23 cellular contexts compared by ENCODE assay signal in the genomic region with DNA sequence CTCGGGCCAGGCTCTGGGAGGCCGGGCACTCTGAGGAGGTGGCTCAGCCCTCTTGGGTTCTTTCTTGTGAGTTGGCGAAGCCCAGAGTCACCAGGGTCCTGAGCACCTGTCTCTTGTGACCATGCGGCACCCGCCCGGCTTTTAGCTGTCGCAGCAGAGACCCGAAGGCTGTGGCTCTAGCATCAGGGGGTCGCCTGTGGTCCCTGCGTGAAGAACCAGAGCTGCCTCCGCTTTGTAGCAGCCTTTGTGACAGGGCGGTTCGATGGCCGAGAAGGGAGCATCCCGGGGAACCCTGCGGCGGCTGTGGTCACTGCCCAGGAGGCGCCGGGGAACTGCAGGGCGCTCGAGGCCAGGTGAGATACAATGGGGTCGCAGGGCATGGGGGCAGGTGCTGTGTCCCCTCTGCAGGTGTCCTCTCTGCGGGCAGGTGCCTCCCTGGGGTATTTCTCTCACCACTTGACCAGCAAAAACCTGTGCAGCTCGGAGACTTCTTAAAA. TPM values are rescaled to one million over a fixed set of nuclear protein-coding genes. Genes with fewer than 3 reads are reported as not detected.
DNase-seq lines count a peak whose midpoint lies in the region; ATAC-seq and TF ChIP-seq lines count a peak whose summit lies in the region.
"Had no signal": no experiment of that assay in that cellular context is flagged by ENCODE, and none has a peak within 500 bp of the region (broad histone marks: within the 10 kb centered on the region; RNA-seq: fewer than 3 reads in every experiment).

No MANE protein-coding gene starts in this region.

- no peak for DNase-seq in IMR-90
- no peak for DNase-seq in dorsolateral prefrontal cortex
- DNase-seq in ovary = no peak
- no peak for DNase-seq in T-cell
- DNase-seq in SKM-1 treated with dmso at 0.1 percent for 144 hours (lab: John Stamatoyannopoulos, UW; ENCODE audit: unreplicated experiment) = no peak
- DNase-seq in aorta = no peak
- DNase-seq: activated CD4-positive, alpha-beta T cell treated with anti-CD3 and anti-CD28 coated beads for 1 hour; activated CD8-positive, alpha-beta T cell treated with anti-CD3 and anti-CD28 coated beads, Interleukin-2, amount 10 ng/mL, durations not matched to agents 7 days and 5 days; activated naive CD4-positive, alpha-beta T cell treated with Interleukin-2 at 50 U/mL for 16 hours; EL; foreskin melanocyte; islet precursor cell; mesendoderm; NCI-H1092; NCI-H2029 treated with DMSO at 0.1 percent for 48 hours; OCI-M1; stimulated activated CD4-positive, alpha-beta T cell treated with anti-CD3 and anti-CD28 coated beads, Interleukin-2, amount 100 ng/mL, for 24 hours; stimulated activated naive B cell treated with anti-CD40 and anti-IgM and Interleukin-4, amounts not matched to agents 10 μg/mL and 1 μg/mL and 100 μg/mL, for 72 hours had no signal

- no peak overlapping the region for H2BK120ac ChIP-seq in IMR-90 (ENCODE audit: low read depth, low read length)

- dilution Hi-C loops in IMR-90 (cut with HindIII; ENCODE audit: low sequenced_read_pairs, unreplicated experiment) = no loop called here

- no peaks in the 10 kb centered on the region for H3K9me3 ChIP-seq in IMR-90 (ENCODE audit: control insufficient read depth, insufficient read depth, low read length)
- no peaks in the 10 kb centered on the region for H3K9me3 ChIP-seq in ovary
- no peaks in the 10 kb centered on the region for H3K9me3 ChIP-seq in aorta (ENCODE audit: control insufficient read depth, low read length)
- H3K9me3 ChIP-seq: pancreas had no signal

- H3K27me3 ChIP-seq in IMR-90 (ENCODE audit: control insufficient read depth, insufficient read depth, low read length) (peaks cover 62% of the 10 kb centered on the region), dorsolateral prefrontal cortex (peaks cover 0 to 3% (median 0%) of the 10 kb centered on the region in 45 donors), ovary (no peaks in the 10 kb centered on the region), aorta (ENCODE audit: control insufficient read depth in 1 of 2, insufficient read depth in 2 of 2, low read length in 1 of 2) (no peaks in the 10 kb centered on the region)
- H3K27me3 ChIP-seq: pancreas had no signal

- ATAC-seq in IMR-90 (ENCODE audit: low read depth) (no peak), GM18868 (IDR thresholded peaks at IDR 0.05; ENCODE audit: unreplicated experiment) (no peak), T-cell (replicated peaks in 1 of 4) (no peak), aorta (ENCODE audit: low FRiP score) (no peak)
- ATAC-seq: activated CD8-positive, alpha-beta T cell treated with anti-CD3 and anti-CD28 coated beads, Interleukin-2, amount 10 ng/mL, durations not matched to agents 7 days and 5 days; natural killer cell treated with Interleukin-12 subunit alpha and Interleukin-12 subunit beta and Interleukin-15 and Interleukin-18, amount 100 ng/mL, for 72 hours had no signal

- H3K4me3 Mint-ChIP-seq in T-cell = no peak overlapping the region
- H3K4me3 Mint-ChIP-seq: activated CD8-positive, alpha-beta T cell treated with anti-CD3 and anti-CD28 coated beads, Interleukin-2, amount 10 ng/mL, durations not matched to agents 7 days and 5 days; central memory CD8-positive, alpha-beta T cell; natural killer cell treated with Interleukin-12 subunit alpha and Interleukin-12 subunit beta and Interleukin-15 and Interleukin-18, amount 100 ng/mL, for 72 hours; stimulated activated naive B cell treated with anti-CD40 and anti-IgM and Interleukin-4, amounts not matched to agents 10 μg/mL and 1 μg/mL and 100 μg/mL, for 72 hours had no signal

- CTCF ChIA-PET in IMR-90 (lab: Yijun Ruan, JAX) = no interaction called here
- CTCF ChIA-PET in T-cell (lab: Charles Lee) = no interaction called here

- no peak overlapping the region for H2BK15ac ChIP-seq in IMR-90 (ENCODE audit: low read depth, low read length)

- no peak overlapping the region for H3K23ac ChIP-seq in IMR-90 (ENCODE audit: low read depth, low read length)

- H3K27ac Mint-ChIP-seq in T-cell = no peak overlapping the region
- H3K27ac Mint-ChIP-seq: activated CD8-positive, alpha-beta T cell treated with anti-CD3 and anti-CD28 coated beads, Interleukin-2, amount 10 ng/mL, durations not matched to agents 7 days and 5 days; natural killer cell treated with Interleukin-12 subunit alpha and Interleukin-12 subunit beta and Interleukin-15 and Interleukin-18, amount 100 ng/mL, for 72 hours; stimulated activated naive B cell treated with anti-CD40 and anti-IgM and Interleukin-4, amounts not matched to agents 10 μg/mL and 1 μg/mL and 100 μg/mL, for 72 hours had no signal

- H4K5ac ChIP-seq in IMR-90 (ENCODE audit: low read depth, low read length) = no peak overlapping the region

- H3K14ac ChIP-seq in IMR-90 (replicated peaks; ENCODE audit: low read depth, low read length) = no peak overlapping the region

- intact Hi-C loops in IMR-90 (cut with micrococcal nuclease) = no loop called here
- intact Hi-C loops in dorsolateral prefrontal cortex (cut with DNase I) = no loop called here
- intact Hi-C loops in ovary (cut with DNase I) = no loop called here
- intact Hi-C loops in aorta (cut with DNase I) = loop anchor here in 1 of 2 donors (10.0 kb wide), 1 partner anchor 1435 kb away; no protein-coding TSS in a partner anchor

- H3K36me3 ChIP-seq in IMR-90 (ENCODE audit: control insufficient read depth, insufficient read depth, low read length) = no peaks in the 10 kb centered on the region
- H3K36me3 ChIP-seq in ovary = no peaks in the 10 kb centered on the region
- H3K36me3 ChIP-seq in aorta (ENCODE audit: control insufficient read depth in 1 of 2, insufficient read depth in 2 of 2, low read length in 1 of 2) = no peaks in the 10 kb centered on the region
- H3K36me3 ChIP-seq: pancreas had no signal

- H2BK5ac ChIP-seq in IMR-90 (ENCODE audit: low read depth, low read length, poor library complexity, severe bottlenecking) = no peak overlapping the region

- H3K4me3 ChIP-seq in IMR-90 (ENCODE audit: insufficient read depth, low read depth, low read length) = no peak overlapping the region
- peak overlapping the region in 54 of 59 donors; percentile 5 to 61 (median 42) for H3K4me3 ChIP-seq in dorsolateral prefrontal cortex
- peak overlapping the region; percentile 20 for H3K4me3 ChIP-seq in ovary
- H3K4me3 ChIP-seq in aorta (ENCODE audit: low read length in 2 of 2) = no peak overlapping the region

- no peaks in the 10 kb centered on the region for H4K20me1 ChIP-seq in IMR-90 (ENCODE audit: insufficient read depth, low read length)

- H3K9ac ChIP-seq in IMR-90 (ENCODE audit: low read depth, low read length) = no peak overlapping the region

- H3K4me1 ChIP-seq in IMR-90 (ENCODE audit: control insufficient read depth, insufficient read depth, low read length) (no peaks in the 10 kb centered on the region), ovary (ENCODE audit: insufficient read depth) (no peaks in the 10 kb centered on the region), aorta (ENCODE audit: control insufficient read depth in 1 of 2, insufficient read depth in 2 of 2, low read length in 2 of 2) (no peaks in the 10 kb centered on the region)

- no peak overlapping the region for H2AK9ac ChIP-seq in IMR-90 (replicated peaks; ENCODE audit: low read depth, low read length, poor library complexity)

- POLR2A ChIA-PET in IMR-90 (lab: Charles Lee; ENCODE audit: unreplicated experiment) (no interaction called here), T-cell (lab: Charles Lee) (no interaction called here)

- no peak overlapping the region for H4K91ac ChIP-seq in IMR-90 (ENCODE audit: insufficient read depth, low read depth, low read length)

- no peaks in the 10 kb centered on the region for H3K9me3 Mint-ChIP-seq in T-cell
- H3K9me3 Mint-ChIP-seq: central memory CD8-positive, alpha-beta T cell; natural killer cell treated with Interleukin-12 subunit alpha and Interleukin-12 subunit beta and Interleukin-15 and Interleukin-18, amount 100 ng/mL, for 72 hours; stimulated activated naive B cell treated with anti-CD40 and anti-IgM and Interleukin-4, amounts not matched to agents 10 μg/mL and 1 μg/mL and 100 μg/mL, for 72 hours had no signal

- peaks cover 2 to 6% (median 5%) of the 10 kb centered on the region in 3 donors for H3K4me1 Mint-ChIP-seq in T-cell
- H3K4me1 Mint-ChIP-seq: central memory CD8-positive, alpha-beta T cell had no signal

- TF ChIP-seq RAD21 in IMR-90 (IDR thresholded peaks at IDR 0.05; ENCODE audit: low read length) = no peak

- no peaks in the 10 kb centered on the region for H3K9me1 ChIP-seq in IMR-90 (ENCODE audit: insufficient read depth, low read length)

- TF ChIP-seq CTCF in IMR-90 (conservative IDR thresholded peaks at IDR 0.05; ENCODE audit: low read depth, low read length) (no peak), dorsolateral prefrontal cortex (IDR thresholded peaks at IDR 0.05 in 54 of 56, conservative IDR thresholded peaks at IDR 0.05 in 2 of 56; ENCODE audit: low read depth in 1 of 56, partially characterized antibody in 56 of 56) (no peak), ovary (IDR thresholded peaks at IDR 0.05) (no peak)

- no TSS peak for BruUV-seq in IMR-90 (replicated peaks; lab: Mats Ljungman, UMichigan)

- H3K79me1 ChIP-seq in IMR-90 (ENCODE audit: low read depth in 1 of 2, low read length in 2 of 2) = no peaks in the 10 kb centered on the region

- H3K27ac ChIP-seq in IMR-90 (ENCODE audit: insufficient read depth, low read length) = no peak overlapping the region
- peak overlapping the region in 50 of 59 donors; percentile 6 to 94 (median 66) for H3K27ac ChIP-seq in dorsolateral prefrontal cortex
- no peak overlapping the region for H3K27ac ChIP-seq in ovary
- H3K27ac ChIP-seq in temporal lobe (ENCODE audit: low read depth, low read length) = peak overlapping the region; percentile 10
- H3K27ac ChIP-seq in aorta (ENCODE audit: low read depth in 1 of 2, low read length in 2 of 2) = no peak overlapping the region
- H3K27ac ChIP-seq: pancreas had no signal

- no peak for TF ChIP-seq EP300 in ovary (IDR thresholded peaks at IDR 0.05)

- in situ Hi-C loops in IMR-90 (cut with MboI; ENCODE audit: low sequenced_read_pairs) = no loop called here

- H2AK5ac ChIP-seq in IMR-90 (ENCODE audit: low read depth, low read length) = no peak overlapping the region

- H3K36me3 Mint-ChIP-seq in T-cell = peaks cover 12% of the 10 kb centered on the region
- H3K36me3 Mint-ChIP-seq: natural killer cell treated with Interleukin-12 subunit alpha and Interleukin-12 subunit beta and Interleukin-15 and Interleukin-18, amount 100 ng/mL, for 72 hours had no signal

- 84% methylated on average over 13 of the region's 24 CpGs; no CpG with 5 or more reads in 1 of the 2 experiments for WGBS in IMR-90 (ENCODE audit: extremely low coverage in 2 of 2, insufficient read length in 1 of 2), 2 experiments
- 74 to 88% (median 86%) methylated on average over 10 to 24 of the region's 24 CpGs for WGBS in ovary, 3 donors
- WGBS in aorta, 2 donors = 88 to 90% methylated on average over 24 of the region's 24 CpGs

- no peak overlapping the region for H3K18ac ChIP-seq in IMR-90 (ENCODE audit: low read depth, low read length)

- no peak overlapping the region for H3K4me2 ChIP-seq in IMR-90 (ENCODE audit: low read depth, low read length)

- no peak overlapping the region for H3K56ac ChIP-seq in IMR-90 (ENCODE audit: extremely low read depth, insufficient read depth, low read length)

- TF ChIP-seq POLR2A in IMR-90 (IDR thresholded peaks at IDR 0.05; ENCODE audit: low read depth, low read length) (no peak), ovary (IDR thresholded peaks at IDR 0.05) (no peak)

- H3K27me3 Mint-ChIP-seq in T-cell = no peaks in the 10 kb centered on the region
- H3K27me3 Mint-ChIP-seq: central memory CD8-positive, alpha-beta T cell had no signal

- no peak overlapping the region for H3K4ac ChIP-seq in IMR-90 (ENCODE audit: low read depth, low read length)

- H2BK20ac ChIP-seq in IMR-90 (ENCODE audit: low read depth, low read length) = no peak overlapping the region

- no peak overlapping the region for H4K8ac ChIP-seq in IMR-90 (ENCODE audit: low read depth in 2 of 2, low read length in 2 of 2)

- H2AFZ ChIP-seq in IMR-90 (replicated peaks; ENCODE audit: low read length, poor library complexity) = peak overlapping the region; percentile 11

RNA-seq across cellular contexts. Expression of a gene that starts 10.4 kb away (rescaled TPM):
- total RNA-seq in IMR-90 (2012; rRNA removed) = 0.18 TPM in 1 of 2 replicates, not detected in the other
- not detected in 2 replicates for polyA plus RNA-seq in IMR-90 (2012; rRNA removed)
- polyA plus RNA-seq in IMR-90 (2012; cell fraction: cytosol; rRNA removed) = 0.02 and 0.09 TPM in 2 replicates
- polyA plus RNA-seq in IMR-90 (2012; cell fraction: nucleus; rRNA removed; ENCODE audit: low replicate concordance) = 0.09 and 0.11 TPM in 2 replicates
- 100 to 1,000 TPM; 181 to 436 (median 311) TPM for total RNA-seq in dorsolateral prefrontal cortex
- 10 to 100 TPM in 3 of 7 donors, 1 to 10 TPM in 4; 6.7 to 22.2 (median 8.7) TPM for total RNA-seq in ovary
- 10 to 100 TPM in 1 of 2 donors, 1 to 10 TPM in 1; 5.6 to 10.8 TPM for polyA plus RNA-seq in ovary
- total RNA-seq in temporal lobe = 120 TPM
- 10 to 100 TPM; 18.2 to 30.0 (median 24.7) TPM for total RNA-seq in T-cell
- 10 to 100 TPM; 49.2 to 73.3 TPM for total RNA-seq in aorta
- polyA plus RNA-seq in aorta = 1 to 10 TPM; 3.2 to 6.0 TPM

Comparison
In these comparisons a context has a peak if more than half of its experiments do, and no peak if none do; other contexts are left out.
1. H3K27ac ChIP-seq: peak in dorsolateral prefrontal cortex (50 of 59) and temporal lobe (single experiment); none in IMR-90 (single experiment), ovary (0 of 2) and aorta (0 of 2).
2. H3K4me3 ChIP-seq: peak in dorsolateral prefrontal cortex (54 of 59) and ovary (single experiment); none in IMR-90 (single experiment) and aorta (0 of 2).